ENCODE assay signal across 2 cellular contexts in the genomic region with DNA sequence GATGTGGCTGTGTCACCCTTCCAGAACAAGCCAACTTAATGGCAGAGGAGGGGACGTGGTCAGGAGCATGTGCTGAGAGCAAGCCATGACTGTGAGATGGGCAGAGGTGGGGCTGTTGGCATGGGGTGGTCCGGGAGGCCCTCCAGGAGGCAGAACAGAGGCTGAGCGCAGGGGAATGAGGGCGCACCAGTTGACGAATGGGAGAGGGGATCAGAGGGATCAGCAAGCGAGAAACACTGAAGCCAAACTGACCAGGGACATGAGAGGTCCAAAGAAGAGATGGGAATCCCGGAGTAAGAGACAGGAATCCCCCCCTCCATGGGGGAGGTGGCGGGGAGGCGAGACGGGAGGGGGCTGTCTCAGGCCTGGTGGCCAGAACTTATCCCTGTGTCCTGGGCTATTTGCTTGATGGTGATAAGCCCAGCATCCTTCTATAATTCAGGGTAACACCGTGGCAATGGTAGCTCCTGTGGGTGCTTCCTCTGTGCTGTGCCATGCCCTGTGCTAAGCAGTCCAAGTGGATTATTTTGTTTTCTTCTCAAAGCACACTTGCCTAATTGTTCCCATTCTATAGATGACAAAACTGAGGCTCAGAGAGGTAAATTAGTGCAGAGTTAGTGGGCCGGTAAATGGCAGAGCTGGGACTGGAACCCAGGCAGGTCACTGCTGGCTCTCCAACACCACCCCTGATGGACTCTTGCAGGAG.
TF ChIP-seq lines count a peak whose summit lies in the region.

No MANE protein-coding gene starts in this region.

TF ChIP-seq in SK-N-SH, 30 proteins besides CTCF, POLR2A, EP300 and RAD21 (continued from another document):
- no peak for TF ChIP-seq NFIC (IDR thresholded peaks at IDR 0.05; ENCODE audit: borderline replicate concordance)
- TF ChIP-seq, protein P1, sequence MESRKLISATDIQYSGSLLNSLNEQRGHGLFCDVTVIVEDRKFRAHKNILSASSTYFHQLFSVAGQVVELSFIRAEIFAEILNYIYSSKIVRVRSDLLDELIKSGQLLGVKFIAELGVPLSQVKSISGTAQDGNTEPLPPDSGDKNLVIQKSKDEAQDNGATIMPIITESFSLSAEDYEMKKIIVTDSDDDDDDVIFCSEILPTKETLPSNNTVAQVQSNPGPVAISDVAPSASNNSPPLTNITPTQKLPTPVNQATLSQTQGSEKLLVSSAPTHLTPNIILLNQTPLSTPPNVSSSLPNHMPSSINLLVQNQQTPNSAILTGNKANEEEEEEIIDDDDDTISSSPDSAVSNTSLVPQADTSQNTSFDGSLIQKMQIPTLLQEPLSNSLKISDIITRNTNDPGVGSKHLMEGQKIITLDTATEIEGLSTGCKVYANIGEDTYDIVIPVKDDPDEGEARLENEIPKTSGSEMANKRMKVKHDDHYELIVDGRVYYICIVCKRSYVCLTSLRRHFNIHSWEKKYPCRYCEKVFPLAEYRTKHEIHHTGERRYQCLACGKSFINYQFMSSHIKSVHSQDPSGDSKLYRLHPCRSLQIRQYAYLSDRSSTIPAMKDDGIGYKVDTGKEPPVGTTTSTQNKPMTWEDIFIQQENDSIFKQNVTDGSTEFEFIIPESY (IDR thresholded peaks at IDR 0.05; ENCODE audit: borderline replicate concordance, low read depth) = no peak
- TF ChIP-seq POLR2AphosphoS5 (IDR thresholded peaks at IDR 0.05; ENCODE audit: low read depth, low read length) = no peak
- no peak for TF ChIP-seq FOXM1 (IDR thresholded peaks at IDR 0.05; ENCODE audit: low read depth)
- TF ChIP-seq RXRA (IDR thresholded peaks at IDR 0.05; ENCODE audit: borderline replicate concordance, low read depth) = no peak
- no peak for TF ChIP-seq TCF12 (IDR thresholded peaks at IDR 0.05)
- no peak for TF ChIP-seq GATA2 (CRISPR knock-in tag; IDR thresholded peaks at IDR 0.05)
- no peak for TF ChIP-seq GABPA (IDR thresholded peaks at IDR 0.05; ENCODE audit: low read depth)
- TF ChIP-seq TAF1 (IDR thresholded peaks at IDR 0.05; ENCODE audit: borderline replicate concordance, low read depth, low read length) = no peak
- TF ChIP-seq, protein P2, sequence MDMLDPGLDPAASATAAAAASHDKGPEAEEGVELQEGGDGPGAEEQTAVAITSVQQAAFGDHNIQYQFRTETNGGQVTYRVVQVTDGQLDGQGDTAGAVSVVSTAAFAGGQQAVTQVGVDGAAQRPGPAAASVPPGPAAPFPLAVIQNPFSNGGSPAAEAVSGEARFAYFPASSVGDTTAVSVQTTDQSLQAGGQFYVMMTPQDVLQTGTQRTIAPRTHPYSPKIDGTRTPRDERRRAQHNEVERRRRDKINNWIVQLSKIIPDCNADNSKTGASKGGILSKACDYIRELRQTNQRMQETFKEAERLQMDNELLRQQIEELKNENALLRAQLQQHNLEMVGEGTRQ (IDR thresholded peaks at IDR 0.05; ENCODE audit: borderline replicate concordance, low read depth, low read length) = no peak
- TF ChIP-seq RCOR1 (IDR thresholded peaks at IDR 0.05; ENCODE audit: low read length) = no peak
- no peak for TF ChIP-seq TEAD4 (IDR thresholded peaks at IDR 0.05; ENCODE audit: borderline replicate concordance, insufficient read depth)
- no peak for TF ChIP-seq FOSL2 (IDR thresholded peaks at IDR 0.05; ENCODE audit: borderline replicate concordance, low read depth)

TF ChIP-seq in SK-N-SH treated with all-trans-retinoic acid at 6 μM for 48 hours, 23 proteins besides CTCF, POLR2A, EP300 and RAD21 (continued from another document):
- TF ChIP-seq TCF4 (CRISPR knock-in tag; IDR thresholded peaks at IDR 0.05; ENCODE audit: borderline replicate concordance) = no peak
